Comparison of ENCODE assay signal across 37 cellular contexts in the genomic region with DNA sequence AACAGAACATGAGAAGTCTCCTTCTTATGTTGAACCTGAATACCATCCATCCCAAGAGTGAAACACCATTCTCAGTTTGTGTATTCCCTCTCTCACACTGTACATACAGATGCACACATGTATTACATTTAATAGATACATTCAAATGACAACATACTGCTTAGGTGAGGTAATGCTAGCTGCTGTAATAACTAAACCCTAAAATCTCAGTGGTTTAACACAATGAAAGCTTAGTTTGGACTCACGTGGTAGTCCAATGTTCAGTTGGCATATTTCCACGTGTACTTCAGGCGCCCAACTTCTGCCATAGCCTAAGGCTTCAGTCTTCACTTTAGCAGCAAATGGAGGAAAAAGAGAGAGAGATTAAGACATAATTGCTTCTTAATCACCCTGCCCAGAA.
"Had no signal": no experiment of that assay in that cellular context is flagged by ENCODE, and none has a peak within 500 bp of the region (broad histone marks: within the 10 kb centered on the region; RNA-seq: fewer than 3 reads in every experiment).

No MANE protein-coding gene starts in this region.

- H3K9me3 ChIP-seq: adrenal gland, body of pancreas had no signal

- H3K36me3 ChIP-seq: adrenal gland, brain microvascular endothelial cell, breast epithelium had no signal

- H3K4me1 Mint-ChIP-seq: activated B cell treated with CpG ODN at 0.5 μM for 24 hours; activated CD4-positive, alpha-beta T cell treated with anti-CD3 and anti-CD28 coated beads, Interleukin-2, amount 10 ng/mL, durations not matched to agents 24 days and 14 days; activated naive CD8-positive, alpha-beta T cell treated with anti-CD3 and anti-CD28 coated beads for 36 hours; activated T-helper 17 cell treated with anti-CD3 and anti-CD28 coated beads, Interleukin-2, amount 50 U/mL, for 72 hours had no signal

- ATAC-seq: activated CD8-positive, alpha-beta T cell treated with anti-CD3 and anti-CD28 coated beads for 36 hours; activated naive CD4-positive, alpha-beta T cell treated with anti-CD3 and anti-CD28 coated beads, Interleukin-2, amount 50 U/mL, for 72 hours; activated T-cell treated with anti-CD3 and anti-CD28 coated beads, Interleukin-2, amount 50 U/mL, for 4 hours; activated T-cell treated with anti-CD3 and anti-CD28 coated beads, Interleukin-2, amount 50 U/mL, for 72 hours; activated T-helper 17 cell treated with anti-CD3 and anti-CD28 coated beads, Interleukin-2, amount 50 U/mL, for 72 hours; body of pancreas had no signal

- H3K27me3 Mint-ChIP-seq: activated B cell treated with CpG ODN at 0.5 μM for 24 hours; activated CD4-positive, alpha-beta memory T cell treated with anti-CD3 and anti-CD28 coated beads for 36 hours; activated CD4-positive, alpha-beta T cell treated with anti-CD3 and anti-CD28 coated beads, Interleukin-2, amount 10 ng/mL, durations not matched to agents 24 days and 14 days; activated CD8-positive, alpha-beta T cell treated with anti-CD3 and anti-CD28 coated beads for 36 hours; activated naive CD8-positive, alpha-beta T cell treated with anti-CD3 and anti-CD28 coated beads for 36 hours; activated T-helper 17 cell treated with anti-CD3 and anti-CD28 coated beads, Interleukin-2, amount 50 U/mL, for 72 hours had no signal

- H3K4me3 ChIP-seq: adrenal gland, body of pancreas, breast epithelium had no signal

- FAIRE-seq: astrocyte, TTC549 had no signal

- H3K27me3 ChIP-seq: adrenal gland, body of pancreas, brain microvascular endothelial cell, breast epithelium had no signal

- H3K4me3 Mint-ChIP-seq: activated B cell treated with CpG ODN at 0.5 μM for 24 hours; activated CD4-positive, alpha-beta memory T cell treated with anti-CD3 and anti-CD28 coated beads for 36 hours; activated CD4-positive, alpha-beta T cell treated with anti-CD3 and anti-CD28 coated beads, Interleukin-2, amount 10 ng/mL, durations not matched to agents 24 days and 14 days; activated CD8-positive, alpha-beta T cell treated with anti-CD3 and anti-CD28 coated beads for 36 hours; activated naive CD4-positive, alpha-beta T cell treated with anti-CD3 and anti-CD28 coated beads for 36 hours; activated naive CD8-positive, alpha-beta T cell treated with anti-CD3 and anti-CD28 coated beads for 36 hours; activated T-cell treated with anti-CD3 and anti-CD28 coated beads, Interleukin-2, amount 50 U/mL, for 4 hours; activated T-cell treated with anti-CD3 and anti-CD28 coated beads, Interleukin-2, amount 50 U/mL, for 72 hours; activated T-helper 1 cell treated with anti-CD3 and anti-CD28 coated beads, Interleukin-12 subunit alpha, Interleukin-12 subunit beta, Interleukin-2, Interleukin-4 antibody, amounts not matched to agents 30 ng/mL and 10 ng/mL and 1 ng/mL, durations not matched to agents 14 hours and 24 hours and 36 hours; activated T-helper 17 cell treated with anti-CD3 and anti-CD28 coated beads, Interleukin-2, amount 50 U/mL, for 72 hours; T-helper 1 cell treated with Interleukin-12 subunit alpha and Interleukin-12 subunit beta and Interleukin-4 antibody, amounts not matched to agents 30 μg/mL and 1 μg/mL, for 36 hours; T-helper 2 cell treated with Interferon-gamma antibody and Interleukin-4, amounts not matched to agents 5 μg/mL and 100 μg/mL, for 36 hours had no signal

- H3K27ac Mint-ChIP-seq: activated B cell treated with CpG ODN at 0.5 μM for 24 hours; activated CD4-positive, alpha-beta memory T cell treated with anti-CD3 and anti-CD28 coated beads for 36 hours; activated CD4-positive, alpha-beta T cell treated with anti-CD3 and anti-CD28 coated beads, Interleukin-2, amount 10 ng/mL, durations not matched to agents 24 days and 14 days; activated CD8-positive, alpha-beta T cell treated with anti-CD3 and anti-CD28 coated beads for 36 hours; activated naive CD4-positive, alpha-beta T cell treated with anti-CD3 and anti-CD28 coated beads for 36 hours; activated naive CD4-positive, alpha-beta T cell treated with anti-CD3 and anti-CD28 coated beads, Interleukin-2, amount 50 U/mL, for 72 hours; activated naive CD8-positive, alpha-beta T cell treated with anti-CD3 and anti-CD28 coated beads for 36 hours; activated T-cell treated with anti-CD3 and anti-CD28 coated beads, Interleukin-2, amount 50 U/mL, for 72 hours; activated T-helper 1 cell treated with anti-CD3 and anti-CD28 coated beads, Interleukin-12 subunit alpha, Interleukin-12 subunit beta, Interleukin-2, Interleukin-4 antibody, amounts not matched to agents 30 ng/mL and 10 ng/mL and 1 ng/mL, durations not matched to agents 14 hours and 24 hours and 36 hours; activated T-helper 17 cell treated with anti-CD3 and anti-CD28 coated beads, Interleukin-2, amount 50 U/mL, for 72 hours; T-helper 1 cell treated with Interleukin-12 subunit alpha and Interleukin-12 subunit beta and Interleukin-4 antibody, amounts not matched to agents 30 μg/mL and 1 μg/mL, for 36 hours; T-helper 2 cell treated with Interferon-gamma antibody and Interleukin-4, amounts not matched to agents 5 μg/mL and 100 μg/mL, for 36 hours had no signal

- H3K4me1 ChIP-seq: adrenal gland, body of pancreas, breast epithelium had no signal

- H3K27ac ChIP-seq: adrenal gland, body of pancreas, brain microvascular endothelial cell, breast epithelium, VCaP had no signal

- DNase-seq: activated B cell treated with CpG ODN at 0.5 μM for 24 hours; activated CD4-positive, alpha-beta memory T cell treated with anti-CD3 and anti-CD28 coated beads for 36 hours; activated CD4-positive, alpha-beta T cell treated with anti-CD3 and anti-CD28 coated beads for 4 hours; activated CD4-positive, alpha-beta T cell treated with anti-CD3 and anti-CD28 coated beads, Interleukin-2, amount 10 ng/mL, durations not matched to agents 24 days and 14 days; activated CD4-positive, alpha-beta T cell treated with anti-CD3 and anti-CD28 coated beads, Interleukin-2, amount 50 U/mL, for 1 hour; activated CD4-positive, alpha-beta T cell treated with anti-CD3 and anti-CD28 coated beads, Interleukin-2, amount 50 U/mL, for 4 hours; activated CD4-positive, CD25-positive, alpha-beta regulatory T cell treated with anti-CD3 and anti-CD28 coated beads, Interleukin-2, amount 50 U/mL, for 72 hours; activated CD8-positive, alpha-beta memory T cell treated with anti-CD3 and anti-CD28 coated beads, Interleukin-2, amount 50 U/mL, for 4 hours; activated CD8-positive, alpha-beta T cell treated with anti-CD3 and anti-CD28 coated beads for 36 hours; activated effector memory CD4-positive, alpha-beta T cell treated with anti-CD3 and anti-CD28 coated beads, Interleukin-2, amount 50 U/mL, for 16 hours; activated gamma-delta T cell treated with Interleukin-2 at 50 U/mL for 16 hours; activated naive CD4-positive, alpha-beta T cell; activated naive CD4-positive, alpha-beta T cell treated with anti-CD3 and anti-CD28 coated beads for 36 hours; activated naive CD4-positive, alpha-beta T cell treated with anti-CD3 and anti-CD28 coated beads, Interleukin-2, amount 50 U/mL, for 16 hours; activated naive CD8-positive, alpha-beta T cell treated with anti-CD3 and anti-CD28 coated beads for 36 hours; activated T-cell treated with anti-CD3 and anti-CD28 coated beads for 4 hours; activated T-cell treated with anti-CD3 and anti-CD28 coated beads, Interleukin-2, amount 50 U/mL, for 1 hour; activated T-cell treated with anti-CD3 and anti-CD28 coated beads, Interleukin-2, amount 50 U/mL, for 4 hours; activated T-cell treated with anti-CD3 and anti-CD28 coated beads, Interleukin-2, amount 50 U/mL, for 72 hours; adrenal gland; amniotic stem cell; aorta; body of pancreas; brain microvascular endothelial cell; central memory CD4-positive, alpha-beta T cell; T-helper 1 cell; T-helper 2 cell; T-helper 9 cell had no signal
